In the genomic region with DNA sequence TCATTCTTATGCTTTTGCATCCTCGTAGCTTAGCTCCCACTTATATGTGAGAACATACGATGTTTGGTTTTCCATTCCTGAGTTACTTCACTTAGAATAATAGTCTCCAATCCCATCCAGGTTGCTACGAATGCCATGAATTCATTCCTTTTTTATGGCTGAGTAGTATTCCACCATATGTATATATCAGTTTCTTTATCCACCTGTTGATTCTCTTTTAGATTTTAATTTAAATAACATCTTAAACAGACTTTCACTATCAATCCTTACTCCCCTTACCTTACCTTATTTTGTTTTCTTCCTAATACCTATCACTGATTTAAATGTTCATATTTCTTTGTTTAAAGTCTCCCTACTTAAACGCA, we compare ENCODE assay signal across 9 cellular contexts. TPM values are rescaled to one million over a fixed set of nuclear protein-coding genes. Genes with fewer than 3 reads are reported as not detected.
A peak's percentile ranks its signal among the peaks of the same experiment; 100 is the strongest.
DNase-seq lines count a peak whose midpoint lies in the region; ATAC-seq and TF ChIP-seq lines count a peak whose summit lies in the region.
"Had no signal": no experiment of that assay in that cellular context is flagged by ENCODE, and none has a peak within 500 bp of the region (broad histone marks: within the 10 kb centered on the region; RNA-seq: fewer than 3 reads in every experiment).

No MANE protein-coding gene starts in this region.

- H3K9me3 ChIP-seq in BLaER1 treated with 17β-estradiol and CSF1 and Interleukin-3, amounts not matched to agents 10 nM and 100 nM (replicated peaks in 1 of 11): no peaks in the 10 kb centered on the region
- H3K9me3 ChIP-seq in MM.1S (replicated peaks; ENCODE audit: insufficient read depth, low read length) (no peaks in the 10 kb centered on the region), ectodermal cell (ENCODE audit: control insufficient read depth, low read length) (no peaks in the 10 kb centered on the region)

- peak overlapping the region in 10 of 11 experiments; percentile 89 to 95 (median 94); a peak in 20 of 22 replicates for H3K27ac ChIP-seq in BLaER1 treated with 17β-estradiol and CSF1 and Interleukin-3, amounts not matched to agents 10 nM and 100 nM
- H3K27ac ChIP-seq in MM.1S (ENCODE audit: low read length): no peak overlapping the region
- H3K27ac ChIP-seq in ectodermal cell (ENCODE audit: insufficient read depth, low read depth, low read length, poor library complexity, severe bottlenecking): no peak overlapping the region

- DNase-seq in MM.1S (no peak), neural crest cell (ENCODE audit: low read depth, low spot score) (no peak), HT-29 (ENCODE audit: low spot score) (no peak), retina (no peak)
- DNase-seq: NCI-H1436 treated with DMSO at 0.1 percent for 48 hours had no signal

- H3K4me3 Mint-ChIP-seq in neural crest cell: peak overlapping the region; percentile 86

- peaks cover 2% of the 10 kb centered on the region for H3K36me3 Mint-ChIP-seq in neural crest cell (ENCODE audit: low read depth)

- peaks cover 3% of the 10 kb centered on the region for H3K9me3 Mint-ChIP-seq in neural crest cell

- ATAC-seq in HG03139 (IDR thresholded peaks at IDR 0.05; ENCODE audit: unreplicated experiment): no peak
- ATAC-seq in GM19452 (IDR thresholded peaks at IDR 0.05; ENCODE audit: unreplicated experiment): no peak

- peak overlapping the region; percentile 86 to 97 (median 92) for H3K4me3 ChIP-seq in BLaER1 treated with 17β-estradiol and CSF1 and Interleukin-3, amounts not matched to agents 10 nM and 100 nM
- H3K4me3 ChIP-seq in MM.1S (ENCODE audit: low read length) (peak overlapping the region; percentile 69), ectodermal cell (ENCODE audit: insufficient read depth, low read depth, low read length) (peak overlapping the region; percentile 67)

- TF ChIP-seq CTCF in MM.1S (IDR thresholded peaks at IDR 0.05; ENCODE audit: low read length): no peak
- no peak for TF ChIP-seq CTCF in neural crest cell (conservative IDR thresholded peaks at IDR 0.05)

- peak overlapping the region; percentile 10 for H3K27ac Mint-ChIP-seq in neural crest cell (ENCODE audit: unreplicated experiment)

- H3K4me2 ChIP-seq in BLaER1 treated with 17β-estradiol and CSF1 and Interleukin-3, amounts not matched to agents 10 nM and 100 nM: peak overlapping the region; percentile 74 to 94 (median 91)
- H3K4me2 ChIP-seq in MM.1S (ENCODE audit: low read depth, low read length): peak overlapping the region; percentile 72; the same call in 1 of the 2 replicates

- peaks cover 22% of the 10 kb centered on the region for H3K79me2 ChIP-seq in MM.1S (ENCODE audit: low read length)

- no peaks in the 10 kb centered on the region for H3K27me3 ChIP-seq in BLaER1 treated with 17β-estradiol and CSF1 and Interleukin-3, amounts not matched to agents 10 nM and 100 nM
- no peaks in the 10 kb centered on the region for H3K27me3 ChIP-seq in MM.1S (replicated peaks; ENCODE audit: insufficient read depth, low read length)
- no peaks in the 10 kb centered on the region for H3K27me3 ChIP-seq in ectodermal cell (ENCODE audit: control insufficient read depth, insufficient read depth, low read length, poor library complexity, severe bottlenecking)

- no peaks in the 10 kb centered on the region for H3K9me2 ChIP-seq in MM.1S (replicated peaks; ENCODE audit: insufficient read depth, low read length)

- WGBS in ectodermal cell, 2 experiments: 72 to 76% methylated on average over 4 of the region's 4 CpGs

- H2AFZ ChIP-seq in MM.1S (ENCODE audit: low read length): peak overlapping the region; percentile 82

- peaks cover 16% of the 10 kb centered on the region for H3K27me3 Mint-ChIP-seq in neural crest cell (ENCODE audit: low read depth)

- peaks cover 15% of the 10 kb centered on the region for H3K4me1 Mint-ChIP-seq in neural crest cell

- peaks cover 5 to 38% (median 15%) of the 10 kb centered on the region in 11 experiments; a peak in 15 of 22 replicates for H4K20me1 ChIP-seq in BLaER1 treated with 17β-estradiol and CSF1 and Interleukin-3, amounts not matched to agents 10 nM and 100 nM
- no peaks in the 10 kb centered on the region for H4K20me1 ChIP-seq in MM.1S (ENCODE audit: insufficient read depth, low read length)

- H3F3A ChIP-seq in MM.1S (ENCODE audit: insufficient read depth, low read length): no peaks in the 10 kb centered on the region

- H3K9ac ChIP-seq in BLaER1 treated with 17β-estradiol and CSF1 and Interleukin-3, amounts not matched to agents 10 nM and 100 nM: peak overlapping the region; percentile 92 to 98 (median 95)
- peak overlapping the region; percentile 66 for H3K9ac ChIP-seq in MM.1S (ENCODE audit: low read length)

- peaks cover 0 to 23% (median 17%) of the 10 kb centered on the region in 11 experiments; a peak in 18 of 22 replicates for H3K36me3 ChIP-seq in BLaER1 treated with 17β-estradiol and CSF1 and Interleukin-3, amounts not matched to agents 10 nM and 100 nM
- H3K36me3 ChIP-seq in MM.1S (replicated peaks; ENCODE audit: insufficient read depth, low read length) (no peaks in the 10 kb centered on the region), ectodermal cell (ENCODE audit: control insufficient read depth, insufficient read depth, low read length) (no peaks in the 10 kb centered on the region)

- H3K4me1 ChIP-seq in BLaER1 treated with 17β-estradiol and CSF1 and Interleukin-3, amounts not matched to agents 10 nM and 100 nM: peaks cover 13 to 20% (median 17%) of the 10 kb centered on the region in 10 experiments
- H3K4me1 ChIP-seq in MM.1S (ENCODE audit: low read length) (no peaks in the 10 kb centered on the region), ectodermal cell (ENCODE audit: control insufficient read depth, insufficient read depth, low read length) (peaks cover 5% of the 10 kb centered on the region)

RNA-seq across cellular contexts. Expression of gene FBXW8, which starts 0.5 kb away (rescaled TPM):
- 25.7 TPM for polyA plus RNA-seq in ectodermal cell (2013, experiment 1 of 4)
- 29.4 TPM for polyA plus RNA-seq in ectodermal cell (2013, experiment 2 of 4)
- polyA plus RNA-seq in ectodermal cell (2013, experiment 3 of 4): 17.0 TPM
- 21.4 TPM for polyA plus RNA-seq in ectodermal cell (2013, experiment 4 of 4)
- total RNA-seq in neural crest cell: 34.8 and 37.9 TPM in 2 replicates
- total RNA-seq in HT-29 (2014; rRNA removed; shearing (Covaris generic)): 10.0 and 13.1 TPM in 2 replicates

RNA-seq across cellular contexts. Expression of gene HRK, which starts 29.0 kb away (rescaled TPM):
- polyA plus RNA-seq in ectodermal cell (2013, experiment 1 of 4): 0.39 TPM
- polyA plus RNA-seq in ectodermal cell (2013, experiment 2 of 4): 0.57 TPM
- polyA plus RNA-seq in ectodermal cell (2013, experiment 3 of 4): 0.21 TPM
- 0.28 TPM for polyA plus RNA-seq in ectodermal cell (2013, experiment 4 of 4)
- 1.7 and 2.2 TPM in 2 replicates for total RNA-seq in neural crest cell
- not detected in 2 replicates for total RNA-seq in HT-29 (2014; rRNA removed; shearing (Covaris generic))

Comparison
In these comparisons a context has a peak if more than half of its experiments do, and no peak if none do; other contexts are left out.
1. H3K27ac ChIP-seq: peak in BLaER1 treated with 17β-estradiol and CSF1 and Interleukin-3, amounts not matched to agents 10 nM and 100 nM (10 of 11); none in MM.1S (single experiment) and ectodermal cell (single experiment).
2. Peak in every context shown above with its lines, with median percentiles within 50 percentile points of each other: H3K4me3 ChIP-seq.